ENCODE assay signal across 25 cellular contexts in the genomic region with DNA sequence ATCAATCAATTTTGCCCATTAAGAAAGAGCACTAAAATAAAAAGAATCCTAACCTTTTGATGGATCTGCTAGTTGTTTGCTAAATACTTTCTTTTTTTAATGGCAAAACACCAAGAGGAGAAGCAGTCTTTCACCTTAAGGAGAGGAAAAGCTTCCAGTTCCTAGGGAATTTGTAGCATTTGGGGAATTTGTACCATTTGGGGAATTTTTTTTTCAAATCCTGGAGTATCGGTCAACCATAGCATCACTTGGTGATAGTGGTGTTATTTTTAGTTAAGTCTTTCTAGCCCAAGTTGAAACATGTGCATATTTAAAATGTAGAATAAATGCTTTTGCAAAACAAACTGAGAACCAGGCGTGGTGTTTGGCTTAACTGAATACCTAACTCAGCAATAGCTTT.
DNase-seq lines count a peak whose midpoint lies in the region; ATAC-seq, FAIRE-seq and TF ChIP-seq lines count a peak whose summit lies in the region.
"Had no signal": no experiment of that assay in that cellular context is flagged by ENCODE, and none has a peak within 500 bp of the region (broad histone marks: within the 10 kb centered on the region; RNA-seq: fewer than 3 reads in every experiment).

No MANE protein-coding gene starts in this region.

- TF ChIP-seq POLR2A in tibial nerve (IDR thresholded peaks at IDR 0.05), result no peak

- peak overlapping the region; percentile 89 for H3K27ac Mint-ChIP-seq in GM23338
- H3K27ac Mint-ChIP-seq in WTC11, result peak overlapping the region; percentile 96
- peak overlapping the region; percentile 87 for H3K27ac Mint-ChIP-seq in mesothelial cell of epicardium
- H3K27ac Mint-ChIP-seq: B cell; CD4-positive, CD25-positive, alpha-beta regulatory T cell; CD8-positive, alpha-beta memory T cell; HFFc6 had no signal

- POLR2A ChIA-PET in WTC11 (lab: Charles Lee), result no interaction called here

- no peak overlapping the region for H3K4me3 ChIP-seq in GM23338
- no peak overlapping the region for H3K4me3 ChIP-seq in tibial nerve
- H3K4me3 ChIP-seq in pancreas, result no peak overlapping the region
- H3K4me3 ChIP-seq: BLaER1, GM12878, HAP-1 had no signal

- FAIRE-seq in islet of Langerhans (lab: Jason Lieb, UNC) (peak; percentile 73), pancreas (lab: Jason Lieb, UNC) (no peak)
- FAIRE-seq: A204.1, D721Med, GM12878, H54 had no signal

- 0 out of 2 replicates have a peak, but pooled peaks cover 2% of the 10 kb centered on the region for H3K9me2 ChIP-seq in GM23338 (ENCODE audit: insufficient read depth)

- H3K9me3 Mint-ChIP-seq in GM23338 (peaks cover 6% of the 10 kb centered on the region), WTC11 (peaks cover 22% of the 10 kb centered on the region), mesothelial cell of epicardium (peaks cover 12% of the 10 kb centered on the region)

- ATAC-seq in GM23338 (no peak; the same call in 2 of the 3 replicates), WTC11 (no peak), pancreas (no peak), HG02588 (IDR thresholded peaks at IDR 0.05; ENCODE audit: unreplicated experiment) (no peak)
- ATAC-seq: GM12878 had no signal

- H3K4me2 ChIP-seq in GM23338, result peak overlapping the region; percentile 4; the same call in 1 of the 2 replicates
- H3K4me2 ChIP-seq: BLaER1 had no signal

- no peaks in the 10 kb centered on the region for H4K20me1 ChIP-seq in GM23338 (replicated peaks; ENCODE audit: insufficient read depth)
- H4K20me1 ChIP-seq: BLaER1 had no signal

- 80% methylated on average over 2 of the region's 2 CpGs for WGBS in tibial nerve, 2 donors
- 91 to 95% methylated on average over 2 of the region's 2 CpGs for WGBS in pancreas, 2 donors

- no peaks in the 10 kb centered on the region for H3K79me2 ChIP-seq in GM23338 (replicated peaks; ENCODE audit: insufficient read depth)

- H3K27me3 Mint-ChIP-seq in GM23338 (ENCODE audit: insufficient read depth, low read depth, poor library complexity) (peaks cover 3% of the 10 kb centered on the region), WTC11 (ENCODE audit: low read depth) (no peaks in the 10 kb centered on the region), mesothelial cell of epicardium (ENCODE audit: low read depth) (no peaks in the 10 kb centered on the region)
- H3K27me3 Mint-ChIP-seq: B cell had no signal

- H3K9me3 ChIP-seq in tibial nerve (peaks cover 0 to 3% (median 0%) of the 10 kb centered on the region in 4 donors), pancreas (no peaks in the 10 kb centered on the region)
- H3K9me3 ChIP-seq: HAP-1 had no signal

- H3K4me3 Mint-ChIP-seq in GM23338 (no peak overlapping the region), WTC11 (0 out of 2 replicates have a peak overlapping the region, but pooled peaks have one; percentile 32), mesothelial cell of epicardium (no peak overlapping the region)
- H3K4me3 Mint-ChIP-seq: B cell; CD4-positive, CD25-positive, alpha-beta regulatory T cell; CD8-positive, alpha-beta memory T cell; HFFc6 had no signal

- no peak overlapping the region for H2AFZ ChIP-seq in GM23338

- peaks cover 4% of the 10 kb centered on the region; the same call in 1 of the 3 replicates for H3K36me3 Mint-ChIP-seq in GM23338 (ENCODE audit: low read depth)
- H3K36me3 Mint-ChIP-seq in WTC11, result peaks cover 9% of the 10 kb centered on the region; the same call in 1 of the 2 replicates
- H3K36me3 Mint-ChIP-seq in mesothelial cell of epicardium, result peaks cover 11% of the 10 kb centered on the region
- H3K36me3 Mint-ChIP-seq: CD4-positive, CD25-positive, alpha-beta regulatory T cell; CD8-positive, alpha-beta memory T cell had no signal

- H3K4me1 Mint-ChIP-seq in GM23338, result peaks cover 28% of the 10 kb centered on the region
- H3K4me1 Mint-ChIP-seq in WTC11, result peaks cover 31% of the 10 kb centered on the region
- H3K4me1 Mint-ChIP-seq in mesothelial cell of epicardium, result peaks cover 40% of the 10 kb centered on the region
- H3K4me1 Mint-ChIP-seq: B cell; CD4-positive, CD25-positive, alpha-beta regulatory T cell; CD8-positive, alpha-beta memory T cell had no signal

- intact Hi-C loops in pancreas (cut with DNase I), result no loop called here

- no peak for TF ChIP-seq EP300 in tibial nerve (IDR thresholded peaks at IDR 0.05)

- H3K27me3 ChIP-seq in GM23338 (ENCODE audit: insufficient read depth) (no peaks in the 10 kb centered on the region), tibial nerve (no peaks in the 10 kb centered on the region), pancreas (no peaks in the 10 kb centered on the region)
- H3K27me3 ChIP-seq: BLaER1 had no signal

- DNase-seq in GM23338 (ENCODE audit: low spot score) (peak; percentile 67), WTC11 (ENCODE audit: low spot score) (no peak), mesothelial cell of epicardium (ENCODE audit: low spot score in 2 of 2, unreplicated experiment in 2 of 2) (no peak), tibial nerve (ENCODE audit: low spot score in 2 of 2) (no peak), pancreas (no peak)
- no peak for DNase-seq in activated CD4-positive, alpha-beta T cell treated with anti-CD3 and anti-CD28 coated beads for 4 hours
- DNase-seq: CD4-positive, CD25-positive, alpha-beta regulatory T cell; CD8-positive, alpha-beta memory T cell; DMS 273 treated with DMSO at 0.1 percent for 48 hours; DMS79; EL; GDM1; GOT3; HFFc6 had no signal

- no peaks in the 10 kb centered on the region for H3F3A ChIP-seq in GM23338 (replicated peaks; ENCODE audit: low read depth)

- CTCF ChIA-PET in WTC11 (lab: Charles Lee), result interaction anchor here (0.8 kb wide), 1 partner anchor 226 kb away, joined by 3 read pairs; no protein-coding TSS in a partner anchor

- H3K36me3 ChIP-seq in GM23338 (ENCODE audit: insufficient read depth) (no peaks in the 10 kb centered on the region), tibial nerve (no peaks in the 10 kb centered on the region), pancreas (no peaks in the 10 kb centered on the region)
- H3K36me3 ChIP-seq: BLaER1, HAP-1 had no signal

- H3K4me1 ChIP-seq in GM23338 (ENCODE audit: insufficient read depth) (peaks cover 30% of the 10 kb centered on the region), tibial nerve (peaks cover 0 to 5% (median 0%) of the 10 kb centered on the region in 4 donors), pancreas (no peaks in the 10 kb centered on the region)
- H3K4me1 ChIP-seq: BLaER1, HAP-1 had no signal

- TF ChIP-seq CTCF in GM23338 (conservative IDR thresholded peaks at IDR 0.05; ENCODE audit: low read depth in 2 of 2) (no peak), WTC11 (IDR thresholded peaks at IDR 0.05) (no peak), mesothelial cell of epicardium (IDR thresholded peaks at IDR 0.05; ENCODE audit: unreplicated experiment) (no peak), tibial nerve (IDR thresholded peaks at IDR 0.05) (no peak), pancreas (IDR thresholded peaks at IDR 0.05) (no peak)

- peak overlapping the region; percentile 73 for H3K27ac ChIP-seq in GM23338 (ENCODE audit: low read depth)
- H3K27ac ChIP-seq in tibial nerve, result no peak overlapping the region
- no peak overlapping the region for H3K27ac ChIP-seq in pancreas
- H3K27ac ChIP-seq: 22Rv1, BLaER1, C4-2B had no signal

TF ChIP-seq in GM23338, 12 proteins besides CTCF, POLR2A, EP300 and RAD21 (continues in another document):
- TF ChIP-seq JUNB (IDR thresholded peaks at IDR 0.05; ENCODE audit: unreplicated experiment) (no peak), ZNF331 (CRISPR knock-in tag; IDR thresholded peaks at IDR 0.05; ENCODE audit: low read depth) (no peak), EZH2 (IDR thresholded peaks at IDR 0.05; ENCODE audit: low read depth, unreplicated experiment) (no peak), STAT1 (IDR thresholded peaks at IDR 0.05; ENCODE audit: unreplicated experiment) (no peak), NANOG (IDR thresholded peaks at IDR 0.05; ENCODE audit: borderline replicate concordance) (no peak)
- TF ChIP-seq, protein P1, sequence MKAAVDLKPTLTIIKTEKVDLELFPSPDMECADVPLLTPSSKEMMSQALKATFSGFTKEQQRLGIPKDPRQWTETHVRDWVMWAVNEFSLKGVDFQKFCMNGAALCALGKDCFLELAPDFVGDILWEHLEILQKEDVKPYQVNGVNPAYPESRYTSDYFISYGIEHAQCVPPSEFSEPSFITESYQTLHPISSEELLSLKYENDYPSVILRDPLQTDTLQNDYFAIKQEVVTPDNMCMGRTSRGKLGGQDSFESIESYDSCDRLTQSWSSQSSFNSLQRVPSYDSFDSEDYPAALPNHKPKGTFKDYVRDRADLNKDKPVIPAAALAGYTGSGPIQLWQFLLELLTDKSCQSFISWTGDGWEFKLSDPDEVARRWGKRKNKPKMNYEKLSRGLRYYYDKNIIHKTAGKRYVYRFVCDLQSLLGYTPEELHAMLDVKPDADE (IDR thresholded peaks at IDR 0.05), result no peak

TF ChIP-seq in WTC11, 78 proteins besides CTCF, POLR2A, EP300 and RAD21:
- TF ChIP-seq, protein P2, sequence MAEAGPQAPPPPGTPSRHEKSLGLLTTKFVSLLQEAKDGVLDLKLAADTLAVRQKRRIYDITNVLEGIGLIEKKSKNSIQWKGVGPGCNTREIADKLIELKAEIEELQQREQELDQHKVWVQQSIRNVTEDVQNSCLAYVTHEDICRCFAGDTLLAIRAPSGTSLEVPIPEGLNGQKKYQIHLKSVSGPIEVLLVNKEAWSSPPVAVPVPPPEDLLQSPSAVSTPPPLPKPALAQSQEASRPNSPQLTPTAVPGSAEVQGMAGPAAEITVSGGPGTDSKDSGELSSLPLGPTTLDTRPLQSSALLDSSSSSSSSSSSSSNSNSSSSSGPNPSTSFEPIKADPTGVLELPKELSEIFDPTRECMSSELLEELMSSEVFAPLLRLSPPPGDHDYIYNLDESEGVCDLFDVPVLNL (CRISPR knock-in tag; IDR thresholded peaks at IDR 0.05; ENCODE audit: borderline replicate concordance, low read depth), result no peak
- TF ChIP-seq GRHL2 (CRISPR knock-in tag; IDR thresholded peaks at IDR 0.05; ENCODE audit: insufficient replicate concordance, severe bottlenecking) (no peak), NR2C2 (CRISPR knock-in tag; IDR thresholded peaks at IDR 0.05) (no peak)
